In genomic region chr2:232333361-232334135, GRCh38 we compare ENCODE assay signal across 11 cellular contexts. TPM values are rescaled to one million over a fixed set of nuclear protein-coding genes. Genes with fewer than 3 reads are reported as not detected.
DNase-seq lines count a peak whose midpoint lies in the region; FAIRE-seq and TF ChIP-seq lines count a peak whose summit lies in the region.
"Had no signal": no experiment of that assay in that cellular context is flagged by ENCODE, and none has a peak within 500 bp of the region (broad histone marks: within the 10 kb centered on the region; RNA-seq: fewer than 3 reads in every experiment).

No MANE protein-coding gene starts in this region.

- TF ChIP-seq POLR2A in prostate gland (IDR thresholded peaks at IDR 0.05) (no peak), stomach (IDR thresholded peaks at IDR 0.05) (no peak)

- H3K27ac Mint-ChIP-seq in activated CD4-positive, alpha-beta T cell treated with anti-CD3 and anti-CD28 coated beads, Interleukin-2, amount 10 ng/mL, durations not matched to agents 7 days and 5 days: no peak overlapping the region

- TF ChIP-seq EP300 in stomach (IDR thresholded peaks at IDR 0.05): no peak

- no peaks in the 10 kb centered on the region for H3K9me3 ChIP-seq in fibroblast of lung (ENCODE audit: control insufficient read depth, insufficient read depth, low read depth, low read length)
- no peaks in the 10 kb centered on the region for H3K9me3 ChIP-seq in prostate gland
- H3K9me3 ChIP-seq in stomach: no peaks in the 10 kb centered on the region

- H3K27me3 Mint-ChIP-seq in activated CD4-positive, alpha-beta T cell treated with anti-CD3 and anti-CD28 coated beads, Interleukin-2, amount 10 ng/mL, durations not matched to agents 7 days and 5 days: no peaks in the 10 kb centered on the region

- H3K27ac ChIP-seq in fibroblast of lung (ENCODE audit: insufficient read depth, low read length) (no peak overlapping the region), prostate gland (no peak overlapping the region), stomach (no peak overlapping the region)

- no peak overlapping the region for H3K4me3 ChIP-seq in fibroblast of lung (replicated peaks in 1 of 4; ENCODE audit: control extremely low read depth in 1 of 4, insufficient read depth in 1 of 4, low read depth in 3 of 4, low read length in 4 of 4)
- H3K4me3 ChIP-seq in prostate gland: no peak overlapping the region
- no peak overlapping the region for H3K4me3 ChIP-seq in stomach

- H3K36me3 Mint-ChIP-seq in activated CD4-positive, alpha-beta T cell treated with anti-CD3 and anti-CD28 coated beads, Interleukin-2, amount 10 ng/mL, durations not matched to agents 7 days and 5 days (ENCODE audit: low read depth): no peaks in the 10 kb centered on the region

- no peak overlapping the region for H2AFZ ChIP-seq in fibroblast of lung (ENCODE audit: low read length)

- intact Hi-C loops in prostate gland (cut with DNase I): no loop called here
- intact Hi-C loops in stomach (cut with DNase I; ENCODE audit: low total_unique reads): no loop called here

- no peaks in the 10 kb centered on the region for H3K4me1 Mint-ChIP-seq in activated CD4-positive, alpha-beta T cell treated with anti-CD3 and anti-CD28 coated beads, Interleukin-2, amount 10 ng/mL, durations not matched to agents 7 days and 5 days

- H3K9ac ChIP-seq in fibroblast of lung (ENCODE audit: insufficient read depth, low read length): no peak overlapping the region

- no peaks in the 10 kb centered on the region for H4K20me1 ChIP-seq in fibroblast of lung (ENCODE audit: control insufficient read depth, extremely low read depth, insufficient read depth, low read length)

- H3K4me1 ChIP-seq in fibroblast of lung (ENCODE audit: control insufficient read depth, extremely low read depth, insufficient read depth, low read length): no peaks in the 10 kb centered on the region
- no peaks in the 10 kb centered on the region for H3K4me1 ChIP-seq in prostate gland (replicated peaks)
- no peaks in the 10 kb centered on the region for H3K4me1 ChIP-seq in stomach

- no peaks in the 10 kb centered on the region for H3K79me2 ChIP-seq in fibroblast of lung (ENCODE audit: control insufficient read depth, insufficient read depth, low read length)

- H3K27me3 ChIP-seq in fibroblast of lung (ENCODE audit: control insufficient read depth, insufficient read depth, low read length): no peaks in the 10 kb centered on the region
- no peaks in the 10 kb centered on the region for H3K27me3 ChIP-seq in prostate gland (replicated peaks; ENCODE audit: insufficient read depth)
- no peaks in the 10 kb centered on the region for H3K27me3 ChIP-seq in stomach

- no peak overlapping the region for H3K4me2 ChIP-seq in fibroblast of lung (ENCODE audit: extremely low read depth, insufficient read depth, low read length)

- TF ChIP-seq CTCF in fibroblast of lung (conservative IDR thresholded peaks at IDR 0.05 in 1 of 2, IDR thresholded peaks at IDR 0.05 in 1 of 2; ENCODE audit: low read depth in 1 of 2, low read length in 2 of 2) (peak; percentile 20 to 54), prostate gland (IDR thresholded peaks at IDR 0.05) (peak in 2 of 4 experiments; percentile 23 to 65), stomach (IDR thresholded peaks at IDR 0.05) (peak in 1 of 7 experiments; percentile 7)

- POLR2A ChIA-PET in activated CD4-positive, alpha-beta T cell treated with anti-CD3 and anti-CD28 coated beads, Interleukin-2, amount 10 ng/mL, durations not matched to agents 7 days and 5 days (lab: Charles Lee): no interaction called here

- H3K36me3 ChIP-seq in fibroblast of lung (ENCODE audit: control insufficient read depth, insufficient read depth, low read length) (no peaks in the 10 kb centered on the region), prostate gland (no peaks in the 10 kb centered on the region), stomach (peaks cover 0 to 53% (median 31%) of the 10 kb centered on the region in 4 donors)

- CTCF ChIA-PET in activated CD4-positive, alpha-beta T cell treated with anti-CD3 and anti-CD28 coated beads, Interleukin-2, amount 10 ng/mL, durations not matched to agents 7 days and 5 days (lab: Charles Lee): interaction anchor here (1.2 kb wide), 1 partner anchor 13 kb away, joined by 3 read pairs; no protein-coding TSS in a partner anchor

- no peak for FAIRE-seq in frontal cortex (lab: Jason Lieb, UNC)

- H3K4me3 Mint-ChIP-seq in activated CD4-positive, alpha-beta T cell treated with anti-CD3 and anti-CD28 coated beads, Interleukin-2, amount 10 ng/mL, durations not matched to agents 7 days and 5 days: no peak overlapping the region

- DNase-seq in activated CD4-positive, alpha-beta T cell treated with anti-CD3 and anti-CD28 coated beads, Interleukin-2, amount 10 ng/mL, durations not matched to agents 7 days and 5 days: peak; percentile 1
- no peak for DNase-seq in activated CD4-positive, alpha-beta T cell treated with anti-CD3 and anti-CD28 coated beads, Interleukin-2, amount 50 U/mL, for 4 hours
- DNase-seq in NCI-H69 (lab: John Stamatoyannopoulos, UW) (peak; percentile 11), fibroblast of lung (ENCODE audit: low read depth in 2 of 2) (no peak), prostate gland (ENCODE audit: low spot score) (peak; percentile 46), NCI-H2029 (lab: John Stamatoyannopoulos, UW) (no peak), frontal cortex (ENCODE audit: low spot score in 2 of 2) (no peak), stomach (no peak)
- DNase-seq: C1 segment of cervical spinal cord, NCI-H1092 treated with DMSO at 0.1 percent for 48 hours had no signal

- H3K9me3 Mint-ChIP-seq in activated CD4-positive, alpha-beta T cell treated with anti-CD3 and anti-CD28 coated beads, Interleukin-2, amount 10 ng/mL, durations not matched to agents 7 days and 5 days: no peaks in the 10 kb centered on the region

- 63% methylated on average over 28 of the region's 28 CpGs for WGBS in prostate gland
- WGBS in stomach, 5 donors: 84 to 96% (median 94%) methylated on average over 18 to 28 of the region's 28 CpGs

RNA-seq across cellular contexts. Expression of gene ALPP, which starts 45.0 kb away (rescaled TPM):
- total RNA-seq in activated CD4-positive, alpha-beta T cell treated with anti-CD3 and anti-CD28 coated beads, Interleukin-2, amount 10 ng/mL, durations not matched to agents 7 days and 5 days: not detected
- not detected in 2 replicates for total RNA-seq in fibroblast of lung
- polyA plus RNA-seq in fibroblast of lung: not detected in 2 replicates
- not detected in 2 replicates for polyA plus RNA-seq in fibroblast of lung (2012)
- not detected in 2 replicates for polyA minus RNA-seq in fibroblast of lung (ENCODE audit: low replicate concordance)
- total RNA-seq in prostate gland: under 1 TPM in 1 of 2 donors, not detected in 1; 0.97 TPM
- not detected for total RNA-seq in frontal cortex
- not detected for total RNA-seq in stomach
- polyA plus RNA-seq in stomach: not detected
- total RNA-seq: cerebellum had no signal

Comparison
In these comparisons a context has a peak if more than half of its experiments do, and no peak if none do; other contexts are left out.
1. DNase-seq: peak in activated CD4-positive, alpha-beta T cell treated with anti-CD3 and anti-CD28 coated beads, Interleukin-2, amount 10 ng/mL, durations not matched to agents 7 days and 5 days (single experiment), NCI-H69 (single experiment) and prostate gland (single experiment); none in activated CD4-positive, alpha-beta T cell treated with anti-CD3 and anti-CD28 coated beads, Interleukin-2, amount 50 U/mL, for 4 hours (0 of 2), fibroblast of lung (0 of 2), NCI-H2029 (single experiment), frontal cortex (0 of 2) and stomach (single experiment).